19 cellular contexts compared by ENCODE assay signal in the genomic region with DNA sequence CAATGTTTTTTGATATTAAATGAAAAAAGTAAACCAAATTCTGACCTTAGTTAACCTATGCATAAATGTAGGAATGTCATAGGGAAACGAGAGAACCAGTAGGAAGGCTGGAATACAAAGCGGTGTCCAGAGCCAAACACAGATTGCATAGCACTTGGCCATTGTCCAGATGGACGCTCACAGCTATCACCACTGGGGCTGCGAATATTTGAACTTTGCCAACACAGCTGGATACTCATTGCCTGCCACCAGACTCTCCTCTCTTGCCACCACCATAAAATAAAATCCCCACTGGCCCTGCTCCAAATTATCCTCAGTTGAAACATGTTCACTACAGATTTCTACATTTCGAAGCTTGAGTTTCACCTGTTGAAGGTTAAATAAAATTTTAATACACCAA.
DNase-seq lines count a peak whose midpoint lies in the region; TF ChIP-seq lines count a peak whose summit lies in the region.
"Had no signal": no experiment of that assay in that cellular context is flagged by ENCODE, and none has a peak within 500 bp of the region (broad histone marks: within the 10 kb centered on the region; RNA-seq: fewer than 3 reads in every experiment).

No MANE protein-coding gene starts in this region.

- intact Hi-C loops in transverse colon (cut with DNase I; ENCODE audit: low total_unique reads), result no loop called here

- no peak for TF ChIP-seq EP300 in transverse colon (IDR thresholded peaks at IDR 0.05; ENCODE audit: low read depth)

- 7 to 33% methylated on average over 3 to 5 of the region's 5 CpGs for WGBS in transverse colon (ENCODE audit: low coverage in 1 of 2), 2 donors

- no peak overlapping the region for H3K4me3 ChIP-seq in transverse colon
- H3K4me3 ChIP-seq: cardiac muscle cell, left lung, skin epidermis, uterus had no signal

- H3K36me3 ChIP-seq in transverse colon, result no peaks in the 10 kb centered on the region
- H3K36me3 ChIP-seq: cardiac muscle cell, left lung, uterus had no signal

- no peaks in the 10 kb centered on the region for H3K9me3 ChIP-seq in transverse colon
- H3K9me3 ChIP-seq: left lung, uterus had no signal

- peak; percentile 5 for DNase-seq in NCI-H345 (lab: John Stamatoyannopoulos, UW)
- DNase-seq in NCI-H345 treated with DMSO at 0.1 percent for 48 hours (lab: John Stamatoyannopoulos, UW; ENCODE audit: unreplicated experiment), result no peak
- DNase-seq in caudate nucleus (lab: John Stamatoyannopoulos, UW), result peak in 39 of 61 donors; percentile 1 to 70 (median 17)
- DNase-seq in hypothalamus (lab: John Stamatoyannopoulos, UW), result peak in 27 of 51 donors; percentile 0 to 51 (median 9)
- peak in 28 of 49 donors; percentile 0 to 59 (median 8) for DNase-seq in substantia nigra (lab: John Stamatoyannopoulos, UW)
- DNase-seq in transverse colon, result no peak
- DNase-seq in activated CD4-positive, alpha-beta T cell treated with anti-CD3 and anti-CD28 coated beads, Interleukin-2, amount 50 U/mL, for 1 hour, result no peak
- DNase-seq in cerebellar nuclear complex (lab: John Stamatoyannopoulos, UW), result no peak
- DNase-seq: activated CD4-positive, CD25-positive, alpha-beta regulatory T cell; activated CD8-positive, alpha-beta memory T cell treated with anti-CD3 and anti-CD28 coated beads, Interleukin-2, amount 50 U/mL, for 48 hours; CD4-positive, alpha-beta T cell; left lung; NCI-H226; nephron progenitor cell; PC-3; stimulated activated naive CD4-positive, alpha-beta T cell; uterus had no signal

- no peak for TF ChIP-seq POLR2A in transverse colon (IDR thresholded peaks at IDR 0.05)

- H3K27me3 ChIP-seq in transverse colon, result no peaks in the 10 kb centered on the region
- H3K27me3 ChIP-seq: cardiac muscle cell, left lung, uterus had no signal

- in situ Hi-C loops in transverse colon (cut with MboI; ENCODE audit: low pct_ligation_motif_present in 1 of 4, low pct_unique_long_range_greater_than_20kb in 1 of 4, low sequenced_read_pairs in 3 of 4), result no loop called here

- H3K27ac ChIP-seq in caudate nucleus (ENCODE audit: low read depth, low read length) (no peak overlapping the region), substantia nigra (ENCODE audit: low read depth, low read length, poor library complexity, severe bottlenecking) (no peak overlapping the region), transverse colon (no peak overlapping the region)
- H3K27ac ChIP-seq: cardiac muscle cell, left lung, skin epidermis, uterus had no signal

- TF ChIP-seq CTCF in transverse colon (IDR thresholded peaks at IDR 0.05), result no peak

- H3K4me1 ChIP-seq in transverse colon, result no peaks in the 10 kb centered on the region
- H3K4me1 ChIP-seq: left lung, uterus had no signal

Comparison
In these comparisons a context has a peak if more than half of its experiments do, and no peak if none do; other contexts are left out.
1. DNase-seq: peak in NCI-H345 (single experiment), caudate nucleus (39 of 61), hypothalamus (27 of 51) and substantia nigra (28 of 49); none in NCI-H345 treated with DMSO at 0.1 percent for 48 hours (single experiment), transverse colon (single experiment), activated CD4-positive, alpha-beta T cell treated with anti-CD3 and anti-CD28 coated beads, Interleukin-2, amount 50 U/mL, for 1 hour (single experiment) and cerebellar nuclear complex (0 of 2).